In the genomic region with DNA sequence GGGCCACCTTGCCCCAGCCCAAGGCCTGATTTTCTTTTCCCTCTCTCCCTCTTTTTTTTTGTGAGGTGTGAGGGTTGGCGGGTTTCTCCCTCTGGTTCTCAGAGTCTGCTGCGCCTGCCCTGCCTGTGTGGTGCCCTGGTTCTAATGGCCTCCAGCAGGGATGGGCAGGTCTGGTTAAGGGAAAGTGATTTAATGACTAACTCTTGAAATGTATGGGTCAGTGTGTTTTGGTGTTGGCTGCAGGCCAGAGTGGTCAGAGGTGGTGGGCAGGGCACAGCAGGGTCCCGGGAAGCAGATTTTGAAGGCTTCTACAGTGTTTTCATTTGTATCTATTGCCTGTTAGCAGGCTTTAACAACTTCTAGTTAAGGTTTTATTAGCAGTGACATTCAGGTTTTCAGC, we compare ENCODE assay signal across 21 cellular contexts. TPM values are rescaled to one million over a fixed set of nuclear protein-coding genes. Genes with fewer than 3 reads are reported as not detected.
DNase-seq lines count a peak whose midpoint lies in the region; ATAC-seq and TF ChIP-seq lines count a peak whose summit lies in the region.
"Had no signal": no experiment of that assay in that cellular context is flagged by ENCODE, and none has a peak within 500 bp of the region (broad histone marks: within the 10 kb centered on the region; RNA-seq: fewer than 3 reads in every experiment).

No MANE protein-coding gene starts in this region.

- H3K9me3 Mint-ChIP-seq in activated naive CD4-positive, alpha-beta T cell treated with anti-CD3 and anti-CD28 coated beads, Interleukin-2, amount 10 ng/mL, durations not matched to agents 7 days and 5 days = no peaks in the 10 kb centered on the region
- H3K9me3 Mint-ChIP-seq in activated T-helper 1 cell treated with anti-CD3 and anti-CD28 coated beads, Interleukin-12 subunit alpha, Interleukin-12 subunit beta, Interleukin-2, Interleukin-4 antibody, amounts not matched to agents 30 ng/mL and 10 ng/mL and 1 ng/mL, durations not matched to agents 14 hours and 24 hours and 36 hours = no peaks in the 10 kb centered on the region
- H3K9me3 Mint-ChIP-seq in nephron = no peaks in the 10 kb centered on the region
- H3K9me3 Mint-ChIP-seq: dendritic cell treated with granulocyte-macrophage colony-stimulating factor and Interleukin-4, amounts not matched to agents 40 ng/mL and 50 ng/mL, for 4 days had no signal

- H3K27ac Mint-ChIP-seq in activated naive CD4-positive, alpha-beta T cell treated with anti-CD3 and anti-CD28 coated beads, Interleukin-2, amount 10 ng/mL, durations not matched to agents 7 days and 5 days = peak overlapping the region; percentile 40
- peak overlapping the region; percentile 54 for H3K27ac Mint-ChIP-seq in activated T-helper 1 cell treated with anti-CD3 and anti-CD28 coated beads, Interleukin-12 subunit alpha, Interleukin-12 subunit beta, Interleukin-2, Interleukin-4 antibody, amounts not matched to agents 30 ng/mL and 10 ng/mL and 1 ng/mL, durations not matched to agents 14 hours and 24 hours and 36 hours
- H3K27ac Mint-ChIP-seq in nephron = peak overlapping the region in 2 of 3 experiments; percentile 37 to 53
- H3K27ac Mint-ChIP-seq: dendritic cell treated with granulocyte-macrophage colony-stimulating factor and Interleukin-4, amounts not matched to agents 40 ng/mL and 50 ng/mL, for 4 days had no signal

- no peaks in the 10 kb centered on the region for H3K27me3 Mint-ChIP-seq in activated naive CD4-positive, alpha-beta T cell treated with anti-CD3 and anti-CD28 coated beads, Interleukin-2, amount 10 ng/mL, durations not matched to agents 7 days and 5 days
- no peaks in the 10 kb centered on the region for H3K27me3 Mint-ChIP-seq in activated T-helper 1 cell treated with anti-CD3 and anti-CD28 coated beads, Interleukin-12 subunit alpha, Interleukin-12 subunit beta, Interleukin-2, Interleukin-4 antibody, amounts not matched to agents 30 ng/mL and 10 ng/mL and 1 ng/mL, durations not matched to agents 14 hours and 24 hours and 36 hours (ENCODE audit: insufficient read depth)
- no peaks in the 10 kb centered on the region for H3K27me3 Mint-ChIP-seq in nephron (ENCODE audit: low read depth)
- H3K27me3 Mint-ChIP-seq: dendritic cell treated with granulocyte-macrophage colony-stimulating factor and Interleukin-4, amounts not matched to agents 40 ng/mL and 50 ng/mL, for 4 days had no signal

- TF ChIP-seq CTCF in nephron (IDR thresholded peaks at IDR 0.05; ENCODE audit: unreplicated experiment in 3 of 3) = no peak

- H3K9ac ChIP-seq in subcutaneous abdominal adipose tissue (ENCODE audit: low read length in 5 of 5) = peak overlapping the region in 1 of 5 donors; percentile 17

- intact Hi-C loops in activated T-helper 1 cell treated with anti-CD3 and anti-CD28 coated beads, Interleukin-12 subunit alpha, Interleukin-12 subunit beta, Interleukin-2, Interleukin-4 antibody, amounts not matched to agents 30 ng/mL and 10 ng/mL and 1 ng/mL, durations not matched to agents 14 hours and 24 hours and 36 hours (cut with micrococcal nuclease) = no loop called here

- no peak overlapping the region for H3K4me3 ChIP-seq in subcutaneous abdominal adipose tissue (ENCODE audit: low read depth in 1 of 5, low read length in 5 of 5)
- H3K4me3 ChIP-seq: gastroesophageal sphincter, GM12878, psoas muscle, upper lobe of right lung had no signal

- H3K9me3 ChIP-seq in subcutaneous abdominal adipose tissue (ENCODE audit: control insufficient read depth in 5 of 5, low read length in 5 of 5) = no peaks in the 10 kb centered on the region
- H3K9me3 ChIP-seq: Caco-2, gastroesophageal sphincter, psoas muscle, upper lobe of right lung had no signal

- no peak for DNase-seq in activated naive CD4-positive, alpha-beta T cell treated with anti-CD3 and anti-CD28 coated beads, Interleukin-2, amount 10 ng/mL, durations not matched to agents 7 days and 5 days
- DNase-seq in activated naive CD4-positive, alpha-beta T cell treated with anti-CD3 and anti-CD28 coated beads, Interleukin-2, amount 50 U/mL, for 16 hours = no peak
- no peak for DNase-seq in activated T-helper 1 cell treated with anti-CD3 and anti-CD28 coated beads, Interleukin-12 subunit alpha, Interleukin-12 subunit beta, Interleukin-2, Interleukin-4 antibody, amounts not matched to agents 30 ng/mL and 10 ng/mL and 1 ng/mL, durations not matched to agents 14 hours and 24 hours and 36 hours (ENCODE audit: low spot score)
- DNase-seq in NCI-H2107 treated with DMSO at 0.1 percent for 48 hours (lab: John Stamatoyannopoulos, UW; ENCODE audit: unreplicated experiment) (no peak), left lobe of liver (ENCODE audit: low spot score) (no peak)
- DNase-seq in stimulated activated CD4-positive, alpha-beta T cell treated with anti-CD3 and anti-CD28 coated beads, Interleukin-2, amount 100 ng/mL, for 48 hours = no peak
- DNase-seq: Caco-2, DND-41, H7, hypothalamus, midbrain, NCI-H1694 treated with DMSO at 0.1 percent for 48 hours, NCI-H748 treated with DMSO at 0.1 percent for 48 hours, psoas muscle, upper lobe of right lung had no signal

- H3K4me3 Mint-ChIP-seq in activated naive CD4-positive, alpha-beta T cell treated with anti-CD3 and anti-CD28 coated beads, Interleukin-2, amount 10 ng/mL, durations not matched to agents 7 days and 5 days = no peak overlapping the region
- H3K4me3 Mint-ChIP-seq in activated T-helper 1 cell treated with anti-CD3 and anti-CD28 coated beads, Interleukin-12 subunit alpha, Interleukin-12 subunit beta, Interleukin-2, Interleukin-4 antibody, amounts not matched to agents 30 ng/mL and 10 ng/mL and 1 ng/mL, durations not matched to agents 14 hours and 24 hours and 36 hours = no peak overlapping the region
- no peak overlapping the region for H3K4me3 Mint-ChIP-seq in nephron
- H3K4me3 Mint-ChIP-seq: dendritic cell treated with granulocyte-macrophage colony-stimulating factor and Interleukin-4, amounts not matched to agents 40 ng/mL and 50 ng/mL, for 4 days had no signal

- H3K4me1 Mint-ChIP-seq in activated naive CD4-positive, alpha-beta T cell treated with anti-CD3 and anti-CD28 coated beads, Interleukin-2, amount 10 ng/mL, durations not matched to agents 7 days and 5 days = peaks cover 1% of the 10 kb centered on the region
- peaks cover 10% of the 10 kb centered on the region for H3K4me1 Mint-ChIP-seq in activated T-helper 1 cell treated with anti-CD3 and anti-CD28 coated beads, Interleukin-12 subunit alpha, Interleukin-12 subunit beta, Interleukin-2, Interleukin-4 antibody, amounts not matched to agents 30 ng/mL and 10 ng/mL and 1 ng/mL, durations not matched to agents 14 hours and 24 hours and 36 hours (ENCODE audit: low read depth)
- H3K4me1 Mint-ChIP-seq in nephron = peaks cover 13% of the 10 kb centered on the region

- ATAC-seq in left lobe of liver = no peak
- ATAC-seq: gastroesophageal sphincter, GM12878, HepG2, psoas muscle, upper lobe of right lung had no signal

- peak overlapping the region; percentile 27 for H3K27ac ChIP-seq in subcutaneous abdominal adipose tissue (ENCODE audit: low read depth, low read length)
- H3K27ac ChIP-seq: gastroesophageal sphincter, psoas muscle, upper lobe of right lung had no signal

- peaks cover 77% of the 10 kb centered on the region for H3K36me3 Mint-ChIP-seq in activated naive CD4-positive, alpha-beta T cell treated with anti-CD3 and anti-CD28 coated beads, Interleukin-2, amount 10 ng/mL, durations not matched to agents 7 days and 5 days
- peaks cover 61% of the 10 kb centered on the region for H3K36me3 Mint-ChIP-seq in activated T-helper 1 cell treated with anti-CD3 and anti-CD28 coated beads, Interleukin-12 subunit alpha, Interleukin-12 subunit beta, Interleukin-2, Interleukin-4 antibody, amounts not matched to agents 30 ng/mL and 10 ng/mL and 1 ng/mL, durations not matched to agents 14 hours and 24 hours and 36 hours (ENCODE audit: low read depth)
- H3K36me3 Mint-ChIP-seq in nephron (ENCODE audit: low read depth) = peaks cover 70% of the 10 kb centered on the region

- no peaks in the 10 kb centered on the region for H3K27me3 ChIP-seq in subcutaneous abdominal adipose tissue (ENCODE audit: control insufficient read depth in 5 of 5, insufficient read depth in 4 of 5, low read length in 5 of 5)
- H3K27me3 ChIP-seq: gastroesophageal sphincter, upper lobe of right lung had no signal

- peaks cover under 1 to 22% (median 16%) of the 10 kb centered on the region in 5 donors for H3K4me1 ChIP-seq in subcutaneous abdominal adipose tissue (ENCODE audit: control insufficient read depth in 5 of 5, insufficient read depth in 5 of 5, low read length in 5 of 5)
- H3K4me1 ChIP-seq: Caco-2 had no signal

- CTCF ChIA-PET in activated naive CD4-positive, alpha-beta T cell treated with anti-CD3 and anti-CD28 coated beads, Interleukin-2, amount 10 ng/mL, durations not matched to agents 7 days and 5 days (lab: Charles Lee) = interaction anchor here (2.6 kb wide), 1 partner anchor 14 kb away, joined by 9 read pairs; no protein-coding TSS in a partner anchor

- H3K36me3 ChIP-seq in subcutaneous abdominal adipose tissue (ENCODE audit: control insufficient read depth in 5 of 5, insufficient read depth in 5 of 5, low read length in 5 of 5) = peaks cover 27 to 98% (median 86%) of the 10 kb centered on the region in 5 donors

RNA-seq across cellular contexts. Expression of a gene that starts 39.0 kb away (rescaled TPM):
- 38.7 and 42.4 TPM in 2 replicates for total RNA-seq in activated T-helper 1 cell treated with anti-CD3 and anti-CD28 coated beads, Interleukin-12 subunit alpha, Interleukin-12 subunit beta, Interleukin-2, Interleukin-4 antibody, amounts not matched to agents 30 ng/mL and 10 ng/mL and 1 ng/mL, durations not matched to agents 14 hours and 24 hours and 36 hours
- total RNA-seq in left lobe of liver = 12.8 TPM
